In the genomic region with DNA sequence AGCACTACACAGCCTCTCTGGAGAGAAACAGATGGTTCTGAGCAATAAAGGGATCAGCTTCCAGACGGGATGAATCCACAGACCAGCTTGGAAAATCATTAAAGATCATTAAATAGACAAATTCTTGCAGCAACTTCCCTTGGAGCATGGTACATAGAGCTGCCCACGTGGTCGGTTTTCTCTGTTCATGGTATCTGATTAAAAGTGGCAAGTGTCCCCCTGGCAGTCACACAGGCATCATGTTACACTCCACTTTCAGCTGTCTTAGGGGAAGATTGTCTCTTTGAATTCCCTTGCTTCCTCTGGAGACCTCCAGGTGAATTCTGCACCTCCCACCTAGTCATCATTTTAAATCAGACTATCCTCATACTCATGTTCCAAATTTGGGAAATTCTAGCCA, we compare ENCODE assay signal across 18 cellular contexts.
"Had no signal": no experiment of that assay in that cellular context is flagged by ENCODE, and none has a peak within 500 bp of the region (broad histone marks: within the 10 kb centered on the region; RNA-seq: fewer than 3 reads in every experiment).

No MANE protein-coding gene starts in this region.

- H3K4me3 ChIP-seq: body of pancreas, esophagus squamous epithelium, mucosa of descending colon, ovary, smooth muscle cell, thoracic aorta, upper lobe of right lung had no signal

- H3K27me3 ChIP-seq: body of pancreas, esophagus squamous epithelium, ovary, upper lobe of right lung had no signal

- H3K27ac ChIP-seq: body of pancreas, esophagus squamous epithelium, ovary, thoracic aorta, upper lobe of right lung had no signal

- DNase-seq: activated B cell treated with CpG ODN at 0.5 μM for 24 hours; activated CD4-positive, alpha-beta memory T cell treated with anti-CD3 and anti-CD28 coated beads for 36 hours; activated CD4-positive, alpha-beta T cell treated with anti-CD3 and anti-CD28 coated beads for 4 hours; activated naive CD4-positive, alpha-beta T cell treated with Interleukin-2 at 50 U/mL for 16 hours; activated naive CD8-positive, alpha-beta T cell treated with anti-CD3 and anti-CD28 coated beads, Interleukin-2, amount 10 ng/mL, durations not matched to agents 7 days and 5 days; body of pancreas; dermis blood vessel endothelial cell; effector memory CD4-positive, alpha-beta T cell; esophagus squamous epithelium; mesenchymal stem cell; mucosa of descending colon; naive thymus-derived CD4-positive, alpha-beta T cell; ovary; stimulated activated CD4-positive, alpha-beta T cell treated with anti-CD3 and anti-CD28 coated beads, Interleukin-4, amount 100 ng/mL, for 24 hours; stimulated activated naive B cell treated with anti-CD40 and anti-IgM and Interleukin-4, amounts not matched to agents 10 μg/mL and 1 μg/mL and 100 μg/mL, for 72 hours; upper lobe of right lung had no signal

- H3K36me3 ChIP-seq: esophagus squamous epithelium, ovary, thoracic aorta, upper lobe of right lung had no signal

- H3K4me1 ChIP-seq: body of pancreas, esophagus squamous epithelium, upper lobe of right lung had no signal

- H3K4me2 ChIP-seq: smooth muscle cell had no signal

- H3K9me3 ChIP-seq: body of pancreas, esophagus squamous epithelium, mucosa of descending colon, ovary, thoracic aorta, upper lobe of right lung had no signal
